ENCODE assay signal across 10 cellular contexts in the genomic region with DNA sequence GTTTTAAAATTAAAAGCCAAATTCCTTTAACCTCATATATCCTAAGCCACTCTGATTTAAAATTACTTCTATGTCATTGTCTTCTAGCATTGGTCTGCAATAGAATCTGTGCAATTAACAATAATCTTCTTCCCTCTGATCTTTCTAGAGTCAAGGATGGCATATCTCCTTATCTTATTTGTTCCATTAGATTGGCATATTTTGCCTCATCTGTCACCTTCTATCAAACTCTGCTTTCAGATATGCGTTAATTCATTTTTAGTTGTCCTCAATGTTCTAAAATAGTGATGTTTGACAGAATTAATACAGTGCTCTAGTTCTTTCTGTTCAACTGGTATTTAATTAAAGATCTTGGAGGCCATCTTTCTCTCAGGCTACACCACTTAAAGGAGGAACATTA. TPM values are rescaled to one million over a fixed set of nuclear protein-coding genes. Genes with fewer than 3 reads are reported as not detected.
DNase-seq lines count a peak whose midpoint lies in the region; ATAC-seq and TF ChIP-seq lines count a peak whose summit lies in the region.
"Had no signal": no experiment of that assay in that cellular context is flagged by ENCODE, and none has a peak within 500 bp of the region (broad histone marks: within the 10 kb centered on the region; RNA-seq: fewer than 3 reads in every experiment).

No MANE protein-coding gene starts in this region.

- H3F3A ChIP-seq in GM23338 (replicated peaks; ENCODE audit: low read depth) = no peaks in the 10 kb centered on the region

- H3K27me3 Mint-ChIP-seq in GM23338 (ENCODE audit: insufficient read depth, low read depth, poor library complexity) = peaks cover 14% of the 10 kb centered on the region
- peaks cover 13% of the 10 kb centered on the region for H3K27me3 Mint-ChIP-seq in glutamatergic neuron (ENCODE audit: unreplicated experiment)

- no peak for TF ChIP-seq CTCF in GM23338 (conservative IDR thresholded peaks at IDR 0.05; ENCODE audit: low read depth in 2 of 2)
- no peak for TF ChIP-seq CTCF in WERI-Rb-1 (IDR thresholded peaks at IDR 0.05; ENCODE audit: low read depth, low read length)
- TF ChIP-seq CTCF in glutamatergic neuron (IDR thresholded peaks at IDR 0.05; ENCODE audit: partially characterized antibody, unreplicated experiment) = no peak

- H3K4me1 ChIP-seq in GM23338 (ENCODE audit: insufficient read depth) = peaks cover 55% of the 10 kb centered on the region

- no peaks in the 10 kb centered on the region for H3K9me3 Mint-ChIP-seq in GM23338
- peaks cover 20% of the 10 kb centered on the region for H3K9me3 Mint-ChIP-seq in glutamatergic neuron (ENCODE audit: unreplicated experiment)

- H3K4me3 ChIP-seq in GM23338 = no peak overlapping the region
- no peak overlapping the region for H3K4me3 ChIP-seq in WERI-Rb-1 (ENCODE audit: low read depth, low read length)
- peak overlapping the region; percentile 85 for H3K4me3 ChIP-seq in skeletal muscle cell (ENCODE audit: low read depth, low read length)

- no peak overlapping the region for H3K27ac Mint-ChIP-seq in GM23338
- H3K27ac Mint-ChIP-seq in glutamatergic neuron (ENCODE audit: unreplicated experiment) = no peak overlapping the region

- no peak overlapping the region for H2AFZ ChIP-seq in GM23338

- DNase-seq in GM23338 (ENCODE audit: low spot score) = no peak
- DNase-seq in WERI-Rb-1 = no peak
- no peak for DNase-seq in glutamatergic neuron
- DNase-seq in skeletal muscle cell (ENCODE audit: low read depth) = no peak
- no peak for DNase-seq in epidermal melanocyte (ENCODE audit: insufficient read length, low spot score)
- DNase-seq in HPDE6-E6E7 (ENCODE audit: extremely low spot score) = no peak
- DNase-seq: activated CD4-positive, alpha-beta T cell treated with anti-CD3 and anti-CD28 coated beads, Interleukin-2, amount 50 U/mL, for 1 hour; head of caudate nucleus; NCI-H2081 treated with DMSO at 0.1 percent for 48 hours had no signal

- H3K4me1 Mint-ChIP-seq in GM23338 = peaks cover 70% of the 10 kb centered on the region
- H3K4me1 Mint-ChIP-seq in glutamatergic neuron (ENCODE audit: low read depth, unreplicated experiment) = peaks cover 54% of the 10 kb centered on the region

- no peaks in the 10 kb centered on the region for H3K9me3 ChIP-seq in WERI-Rb-1 (ENCODE audit: severe bottlenecking)

- H3K36me3 ChIP-seq in GM23338 (ENCODE audit: insufficient read depth) (no peaks in the 10 kb centered on the region), WERI-Rb-1 (no peaks in the 10 kb centered on the region; the same call in 1 of the 2 replicates)

- no peaks in the 10 kb centered on the region for H3K9me2 ChIP-seq in GM23338 (ENCODE audit: insufficient read depth)

- H3K27ac ChIP-seq in GM23338 (ENCODE audit: low read depth) = no peak overlapping the region
- H3K27ac ChIP-seq in WERI-Rb-1 = peak overlapping the region; percentile 31

- H4K20me1 ChIP-seq in GM23338 (replicated peaks; ENCODE audit: insufficient read depth) = no peaks in the 10 kb centered on the region

- H3K4me3 Mint-ChIP-seq in GM23338 = peak overlapping the region; percentile 12; the same call in 2 of the 3 replicates
- H3K4me3 Mint-ChIP-seq in glutamatergic neuron (ENCODE audit: unreplicated experiment) = peak overlapping the region; percentile 99

- H3K36me3 Mint-ChIP-seq in GM23338 (ENCODE audit: low read depth) (no peaks in the 10 kb centered on the region; the same call in 2 of the 3 replicates), glutamatergic neuron (ENCODE audit: unreplicated experiment) (no peaks in the 10 kb centered on the region)

- peaks cover 72% of the 10 kb centered on the region for H3K79me2 ChIP-seq in GM23338 (replicated peaks; ENCODE audit: insufficient read depth)

- H3K4me2 ChIP-seq in GM23338 = peak overlapping the region; percentile 55; the same call in 1 of the 2 replicates

- ATAC-seq in GM23338 (no peak), esophagus mucosa (no peak)

- peaks cover 26% of the 10 kb centered on the region for H3K27me3 ChIP-seq in GM23338 (ENCODE audit: insufficient read depth)
- no peaks in the 10 kb centered on the region for H3K27me3 ChIP-seq in WERI-Rb-1 (ENCODE audit: insufficient read depth, low read depth, severe bottlenecking)

TF ChIP-seq in GM23338, 12 proteins besides CTCF, POLR2A, EP300 and RAD21:
- TF ChIP-seq POLR2AphosphoS5 (IDR thresholded peaks at IDR 0.05; ENCODE audit: low read depth) (no peak), EZH2 (IDR thresholded peaks at IDR 0.05; ENCODE audit: low read depth, unreplicated experiment) (no peak), ZNF331 (CRISPR knock-in tag; IDR thresholded peaks at IDR 0.05; ENCODE audit: low read depth) (no peak), ZNF114 (CRISPR knock-in tag; IDR thresholded peaks at IDR 0.05) (no peak)
- TF ChIP-seq, protein P1, sequence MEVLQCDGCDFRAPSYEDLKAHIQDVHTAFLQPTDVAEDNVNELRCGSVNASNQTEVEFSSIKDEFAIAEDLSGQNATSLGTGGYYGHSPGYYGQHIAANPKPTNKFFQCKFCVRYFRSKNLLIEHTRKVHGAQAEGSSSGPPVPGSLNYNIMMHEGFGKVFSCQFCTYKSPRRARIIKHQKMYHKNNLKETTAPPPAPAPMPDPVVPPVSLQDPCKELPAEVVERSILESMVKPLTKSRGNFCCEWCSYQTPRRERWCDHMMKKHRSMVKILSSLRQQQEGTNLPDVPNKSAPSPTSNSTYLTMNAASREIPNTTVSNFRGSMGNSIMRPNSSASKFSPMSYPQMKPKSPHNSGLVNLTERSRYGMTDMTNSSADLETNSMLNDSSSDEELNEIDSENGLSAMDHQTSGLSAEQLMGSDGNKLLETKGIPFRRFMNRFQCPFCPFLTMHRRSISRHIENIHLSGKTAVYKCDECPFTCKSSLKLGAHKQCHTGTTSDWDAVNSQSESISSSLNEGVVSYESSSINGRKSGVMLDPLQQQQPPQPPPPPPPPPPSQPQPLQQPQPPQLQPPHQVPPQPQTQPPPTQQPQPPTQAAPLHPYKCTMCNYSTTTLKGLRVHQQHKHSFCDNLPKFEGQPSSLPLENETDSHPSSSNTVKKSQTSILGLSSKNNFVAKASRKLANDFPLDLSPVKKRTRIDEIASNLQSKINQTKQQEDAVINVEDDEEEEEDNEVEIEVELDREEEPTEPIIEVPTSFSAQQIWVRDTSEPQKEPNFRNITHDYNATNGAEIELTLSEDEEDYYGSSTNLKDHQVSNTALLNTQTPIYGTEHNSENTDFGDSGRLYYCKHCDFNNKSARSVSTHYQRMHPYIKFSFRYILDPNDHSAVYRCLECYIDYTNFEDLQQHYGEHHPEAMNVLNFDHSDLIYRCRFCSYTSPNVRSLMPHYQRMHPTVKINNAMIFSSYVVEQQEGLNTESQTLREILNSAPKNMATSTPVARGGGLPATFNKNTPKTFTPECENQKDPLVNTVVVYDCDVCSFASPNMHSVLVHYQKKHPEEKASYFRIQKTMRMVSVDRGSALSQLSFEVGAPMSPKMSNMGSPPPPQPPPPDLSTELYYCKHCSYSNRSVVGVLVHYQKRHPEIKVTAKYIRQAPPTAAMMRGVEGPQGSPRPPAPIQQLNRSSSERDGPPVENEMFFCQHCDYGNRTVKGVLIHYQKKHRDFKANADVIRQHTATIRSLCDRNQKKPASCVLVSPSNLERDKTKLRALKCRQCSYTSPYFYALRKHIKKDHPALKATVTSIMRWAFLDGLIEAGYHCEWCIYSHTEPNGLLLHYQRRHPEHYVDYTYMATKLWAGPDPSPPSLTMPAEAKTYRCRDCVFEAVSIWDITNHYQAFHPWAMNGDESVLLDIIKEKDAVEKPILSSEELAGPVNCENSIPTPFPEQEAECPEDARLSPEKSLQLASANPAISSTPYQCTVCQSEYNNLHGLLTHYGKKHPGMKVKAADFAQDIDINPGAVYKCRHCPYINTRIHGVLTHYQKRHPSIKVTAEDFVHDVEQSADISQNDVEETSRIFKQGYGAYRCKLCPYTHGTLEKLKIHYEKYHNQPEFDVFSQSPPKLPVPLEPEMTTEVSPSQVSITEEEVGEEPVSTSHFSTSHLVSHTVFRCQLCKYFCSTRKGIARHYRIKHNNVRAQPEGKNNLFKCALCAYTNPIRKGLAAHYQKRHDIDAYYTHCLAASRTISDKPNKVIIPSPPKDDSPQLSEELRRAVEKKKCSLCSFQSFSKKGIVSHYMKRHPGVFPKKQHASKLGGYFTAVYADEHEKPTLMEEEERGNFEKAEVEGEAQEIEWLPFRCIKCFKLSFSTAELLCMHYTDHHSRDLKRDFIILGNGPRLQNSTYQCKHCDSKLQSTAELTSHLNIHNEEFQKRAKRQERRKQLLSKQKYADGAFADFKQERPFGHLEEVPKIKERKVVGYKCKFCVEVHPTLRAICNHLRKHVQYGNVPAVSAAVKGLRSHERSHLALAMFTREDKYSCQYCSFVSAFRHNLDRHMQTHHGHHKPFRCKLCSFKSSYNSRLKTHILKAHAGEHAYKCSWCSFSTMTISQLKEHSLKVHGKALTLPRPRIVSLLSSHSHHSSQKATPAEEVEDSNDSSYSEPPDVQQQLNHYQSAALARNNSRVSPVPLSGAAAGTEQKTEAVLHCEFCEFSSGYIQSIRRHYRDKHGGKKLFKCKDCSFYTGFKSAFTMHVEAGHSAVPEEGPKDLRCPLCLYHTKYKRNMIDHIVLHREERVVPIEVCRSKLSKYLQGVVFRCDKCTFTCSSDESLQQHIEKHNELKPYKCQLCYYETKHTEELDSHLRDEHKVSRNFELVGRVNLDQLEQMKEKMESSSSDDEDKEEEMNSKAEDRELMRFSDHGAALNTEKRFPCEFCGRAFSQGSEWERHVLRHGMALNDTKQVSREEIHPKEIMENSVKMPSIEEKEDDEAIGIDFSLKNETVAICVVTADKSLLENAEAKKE (CRISPR knock-in tag; IDR thresholded peaks at IDR 0.05) = no peak
- TF ChIP-seq, protein P2, sequence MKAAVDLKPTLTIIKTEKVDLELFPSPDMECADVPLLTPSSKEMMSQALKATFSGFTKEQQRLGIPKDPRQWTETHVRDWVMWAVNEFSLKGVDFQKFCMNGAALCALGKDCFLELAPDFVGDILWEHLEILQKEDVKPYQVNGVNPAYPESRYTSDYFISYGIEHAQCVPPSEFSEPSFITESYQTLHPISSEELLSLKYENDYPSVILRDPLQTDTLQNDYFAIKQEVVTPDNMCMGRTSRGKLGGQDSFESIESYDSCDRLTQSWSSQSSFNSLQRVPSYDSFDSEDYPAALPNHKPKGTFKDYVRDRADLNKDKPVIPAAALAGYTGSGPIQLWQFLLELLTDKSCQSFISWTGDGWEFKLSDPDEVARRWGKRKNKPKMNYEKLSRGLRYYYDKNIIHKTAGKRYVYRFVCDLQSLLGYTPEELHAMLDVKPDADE (IDR thresholded peaks at IDR 0.05) = no peak

RNA-seq across cellular contexts. Expression of a gene that starts 3.1 kb away (rescaled TPM):
- 8.9 and 9.0 TPM in 2 replicates for total RNA-seq in GM23338 (2014; rRNA removed; shearing (Covaris generic))
- polyA plus RNA-seq in GM23338 (2016; fragmentation: Nextera tagmentation; extraction: Ambion mirVana) = 2.3 and 3.0 TPM in 2 replicates
- 51.5 TPM for total RNA-seq in glutamatergic neuron (ENCODE audit: unreplicated experiment)
- 52.2 TPM for total RNA-seq in esophagus mucosa
